ENCODE assay signal across 1 cellular context in the genomic region with DNA sequence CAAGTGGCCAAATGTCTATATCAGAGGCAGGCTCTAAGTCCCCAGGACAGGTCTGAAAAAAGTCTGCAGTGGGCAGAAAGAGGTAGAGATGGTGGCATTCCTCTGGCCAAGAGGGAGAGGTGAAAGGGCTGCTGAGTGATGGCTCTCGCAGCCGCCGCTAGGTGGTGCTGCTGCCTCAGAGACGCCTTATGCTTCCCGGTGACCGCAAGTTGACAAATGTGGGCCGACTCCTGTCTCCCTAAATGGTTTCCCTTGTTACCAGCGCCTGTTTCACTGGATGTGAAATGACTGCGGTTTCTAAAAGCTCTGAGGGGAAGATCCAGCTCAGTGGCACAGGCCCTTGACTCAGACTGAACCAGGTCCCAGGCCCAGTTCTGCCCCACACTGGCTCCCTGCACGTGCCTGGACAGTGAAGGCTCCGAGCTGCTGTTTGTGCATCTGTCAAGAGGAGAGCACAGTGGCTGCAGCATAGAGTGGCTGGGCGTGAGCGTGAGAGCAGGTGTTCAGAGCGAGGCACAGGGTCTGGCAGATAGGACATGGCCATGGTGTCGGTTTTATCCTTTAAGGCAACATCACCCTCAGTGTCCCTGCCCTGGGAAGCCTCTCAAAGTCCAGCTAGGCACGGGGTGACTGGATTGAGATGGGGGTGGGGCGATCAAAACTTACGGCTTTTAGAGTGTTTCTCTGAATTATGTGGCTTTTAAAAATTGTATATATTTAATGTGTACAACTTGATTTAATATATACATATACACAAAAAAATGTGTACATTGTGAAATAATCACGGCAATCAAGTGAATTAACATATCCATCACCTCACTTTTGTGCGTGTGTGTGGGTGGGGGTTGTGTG.
TF ChIP-seq lines count a peak whose summit lies in the region.

No MANE protein-coding gene starts in this region.

TF ChIP-seq in K562, 482 proteins besides CTCF, POLR2A, EP300 and RAD21 (continued from another document and continues in another):
- TF ChIP-seq FIP1L1 (IDR thresholded peaks at IDR 0.05; ENCODE audit: low read depth, low read length, poor library complexity, severe bottlenecking) = no peak
- TF ChIP-seq, protein P1, sequence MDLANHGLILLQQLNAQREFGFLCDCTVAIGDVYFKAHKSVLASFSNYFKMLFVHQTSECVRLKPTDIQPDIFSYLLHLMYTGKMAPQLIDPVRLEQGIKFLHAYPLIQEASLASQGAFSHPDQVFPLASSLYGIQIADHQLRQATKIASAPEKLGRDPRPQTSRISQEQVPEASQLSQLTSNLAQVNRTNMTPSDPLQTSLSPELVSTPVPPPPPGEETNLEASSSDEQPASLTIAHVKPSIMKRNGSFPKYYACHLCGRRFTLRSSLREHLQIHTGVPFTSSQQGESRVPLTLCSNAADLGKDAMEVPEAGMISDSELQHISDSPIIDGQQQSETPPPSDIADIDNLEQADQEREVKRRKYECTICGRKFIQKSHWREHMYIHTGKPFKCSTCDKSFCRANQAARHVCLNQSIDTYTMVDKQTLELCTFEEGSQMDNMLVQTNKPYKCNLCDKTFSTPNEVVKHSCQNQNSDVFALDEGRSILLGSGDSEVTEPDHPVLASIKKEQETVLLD (IDR thresholded peaks at IDR 0.05) = no peak
- TF ChIP-seq, protein P2, sequence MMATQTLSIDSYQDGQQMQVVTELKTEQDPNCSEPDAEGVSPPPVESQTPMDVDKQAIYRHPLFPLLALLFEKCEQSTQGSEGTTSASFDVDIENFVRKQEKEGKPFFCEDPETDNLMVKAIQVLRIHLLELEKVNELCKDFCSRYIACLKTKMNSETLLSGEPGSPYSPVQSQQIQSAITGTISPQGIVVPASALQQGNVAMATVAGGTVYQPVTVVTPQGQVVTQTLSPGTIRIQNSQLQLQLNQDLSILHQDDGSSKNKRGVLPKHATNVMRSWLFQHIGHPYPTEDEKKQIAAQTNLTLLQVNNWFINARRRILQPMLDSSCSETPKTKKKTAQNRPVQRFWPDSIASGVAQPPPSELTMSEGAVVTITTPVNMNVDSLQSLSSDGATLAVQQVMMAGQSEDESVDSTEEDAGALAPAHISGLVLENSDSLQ (IDR thresholded peaks at IDR 0.05) = peak; percentile 47; the same call in 1 of the 2 replicates
- TF ChIP-seq ZNF146 (CRISPR knock-in tag; IDR thresholded peaks at IDR 0.05; ENCODE audit: unreplicated experiment) = no peak
- no peak for TF ChIP-seq ZNF764 (CRISPR knock-in tag; IDR thresholded peaks at IDR 0.05; ENCODE audit: low read depth)
- no peak for TF ChIP-seq BRF1 (IDR thresholded peaks at IDR 0.05; ENCODE audit: borderline replicate concordance, extremely low read depth, insufficient read length)
- TF ChIP-seq ZNF143 (CRISPR knock-in tag; IDR thresholded peaks at IDR 0.05) = no peak
- no peak for TF ChIP-seq NR2F6 (CRISPR knock-in tag; IDR thresholded peaks at IDR 0.05)
- TF ChIP-seq ILK (tag; IDR thresholded peaks at IDR 0.05; ENCODE audit: borderline replicate concordance, low read depth) = no peak
- TF ChIP-seq, protein P3, sequence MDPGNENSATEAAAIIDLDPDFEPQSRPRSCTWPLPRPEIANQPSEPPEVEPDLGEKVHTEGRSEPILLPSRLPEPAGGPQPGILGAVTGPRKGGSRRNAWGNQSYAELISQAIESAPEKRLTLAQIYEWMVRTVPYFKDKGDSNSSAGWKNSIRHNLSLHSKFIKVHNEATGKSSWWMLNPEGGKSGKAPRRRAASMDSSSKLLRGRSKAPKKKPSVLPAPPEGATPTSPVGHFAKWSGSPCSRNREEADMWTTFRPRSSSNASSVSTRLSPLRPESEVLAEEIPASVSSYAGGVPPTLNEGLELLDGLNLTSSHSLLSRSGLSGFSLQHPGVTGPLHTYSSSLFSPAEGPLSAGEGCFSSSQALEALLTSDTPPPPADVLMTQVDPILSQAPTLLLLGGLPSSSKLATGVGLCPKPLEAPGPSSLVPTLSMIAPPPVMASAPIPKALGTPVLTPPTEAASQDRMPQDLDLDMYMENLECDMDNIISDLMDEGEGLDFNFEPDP (CRISPR knock-in tag; IDR thresholded peaks at IDR 0.05) = no peak
- no peak for TF ChIP-seq PCBP1 (IDR thresholded peaks at IDR 0.05; ENCODE audit: low read depth, low read length, poor library complexity, severe bottlenecking)
- TF ChIP-seq MYBL2 (IDR thresholded peaks at IDR 0.05; ENCODE audit: low read depth) = no peak
- no peak for TF ChIP-seq MYBL2 (CRISPR knock-in tag; IDR thresholded peaks at IDR 0.05; ENCODE audit: borderline replicate concordance)
- TF ChIP-seq MCM3 (IDR thresholded peaks at IDR 0.05) = no peak
- TF ChIP-seq SIN3A (IDR thresholded peaks at IDR 0.05; ENCODE audit: borderline replicate concordance in 2 of 2, control insufficient read depth in 1 of 2, low read depth in 2 of 2, low read length in 2 of 2) = no peak
- no peak for TF ChIP-seq NCOA4 (IDR thresholded peaks at IDR 0.05; ENCODE audit: partially characterized antibody)
- no peak for TF ChIP-seq ARID2 (IDR thresholded peaks at IDR 0.05)
- TF ChIP-seq PRPF4 (IDR thresholded peaks at IDR 0.05; ENCODE audit: insufficient read depth, low read depth, low read length, poor library complexity, severe bottlenecking) = no peak
- no peak for TF ChIP-seq PYGO2 (tag; IDR thresholded peaks at IDR 0.05)
- TF ChIP-seq, protein P4, sequence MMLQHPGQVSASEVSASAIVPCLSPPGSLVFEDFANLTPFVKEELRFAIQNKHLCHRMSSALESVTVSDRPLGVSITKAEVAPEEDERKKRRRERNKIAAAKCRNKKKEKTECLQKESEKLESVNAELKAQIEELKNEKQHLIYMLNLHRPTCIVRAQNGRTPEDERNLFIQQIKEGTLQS (IDR thresholded peaks at IDR 0.05) = no peak
- TF ChIP-seq, protein P4 (CRISPR knock-in tag; conservative IDR thresholded peaks at IDR 0.05) = no peak
- no peak for TF ChIP-seq FOXP1 (CRISPR knock-in tag; IDR thresholded peaks at IDR 0.05)
- 0 out of 4 replicates have a peak, but pooled peaks of 1 of the 2 experiments have one; percentile 52 for TF ChIP-seq RCOR1 (IDR thresholded peaks at IDR 0.05; ENCODE audit: borderline replicate concordance in 1 of 2, low read depth in 2 of 2, low read length in 2 of 2)
- peak; percentile 48; the same call in 1 of the 2 replicates for TF ChIP-seq JUND (IDR thresholded peaks at IDR 0.05; ENCODE audit: borderline replicate concordance, low read depth, low read length)
- peak; percentile 26; the same call in 1 of the 3 replicates for TF ChIP-seq JUND (tag; IDR thresholded peaks at IDR 0.05; ENCODE audit: borderline replicate concordance, low read depth, low read length)
- TF ChIP-seq, protein P5, sequence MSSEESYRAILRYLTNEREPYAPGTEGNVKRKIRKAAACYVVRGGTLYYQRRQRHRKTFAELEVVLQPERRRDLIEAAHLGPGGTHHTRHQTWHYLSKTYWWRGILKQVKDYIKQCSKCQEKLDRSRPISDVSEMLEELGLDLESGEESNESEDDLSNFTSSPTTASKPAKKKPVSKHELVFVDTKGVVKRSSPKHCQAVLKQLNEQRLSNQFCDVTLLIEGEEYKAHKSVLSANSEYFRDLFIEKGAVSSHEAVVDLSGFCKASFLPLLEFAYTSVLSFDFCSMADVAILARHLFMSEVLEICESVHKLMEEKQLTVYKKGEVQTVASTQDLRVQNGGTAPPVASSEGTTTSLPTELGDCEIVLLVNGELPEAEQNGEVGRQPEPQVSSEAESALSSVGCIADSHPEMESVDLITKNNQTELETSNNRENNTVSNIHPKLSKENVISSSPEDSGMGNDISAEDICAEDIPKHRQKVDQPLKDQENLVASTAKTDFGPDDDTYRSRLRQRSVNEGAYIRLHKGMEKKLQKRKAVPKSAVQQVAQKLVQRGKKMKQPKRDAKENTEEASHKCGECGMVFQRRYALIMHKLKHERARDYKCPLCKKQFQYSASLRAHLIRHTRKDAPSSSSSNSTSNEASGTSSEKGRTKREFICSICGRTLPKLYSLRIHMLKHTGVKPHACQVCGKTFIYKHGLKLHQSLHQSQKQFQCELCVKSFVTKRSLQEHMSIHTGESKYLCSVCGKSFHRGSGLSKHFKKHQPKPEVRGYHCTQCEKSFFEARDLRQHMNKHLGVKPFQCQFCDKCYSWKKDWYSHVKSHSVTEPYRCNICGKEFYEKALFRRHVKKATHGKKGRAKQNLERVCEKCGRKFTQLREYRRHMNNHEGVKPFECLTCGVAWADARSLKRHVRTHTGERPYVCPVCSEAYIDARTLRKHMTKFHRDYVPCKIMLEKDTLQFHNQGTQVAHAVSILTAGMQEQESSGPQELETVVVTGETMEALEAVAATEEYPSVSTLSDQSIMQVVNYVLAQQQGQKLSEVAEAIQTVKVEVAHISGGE (CRISPR knock-in tag; IDR thresholded peaks at IDR 0.05) = peak in 1 of 3 experiments; percentile 40; a peak in 1 of 6 replicates
- TF ChIP-seq ZNF347 (CRISPR knock-in tag; IDR thresholded peaks at IDR 0.05; ENCODE audit: low read depth) = no peak
- TF ChIP-seq BMI1 (IDR thresholded peaks at IDR 0.05; ENCODE audit: low read length) = no peak
- TF ChIP-seq BRD9 (IDR thresholded peaks at IDR 0.05; ENCODE audit: low read depth, partially characterized antibody) = no peak
- TF ChIP-seq ZKSCAN1 (IDR thresholded peaks at IDR 0.05; ENCODE audit: low read depth, low read length) = 0 out of 2 replicates have a peak, but pooled peaks have one; percentile 31
- TF ChIP-seq ZNF785 (CRISPR knock-in tag; IDR thresholded peaks at IDR 0.05) = no peak
- no peak for TF ChIP-seq IFI16 (CRISPR knock-in tag; IDR thresholded peaks at IDR 0.05)
- no peak for TF ChIP-seq HMG20A (CRISPR knock-in tag; conservative IDR thresholded peaks at IDR 0.05)
- TF ChIP-seq, protein P6, sequence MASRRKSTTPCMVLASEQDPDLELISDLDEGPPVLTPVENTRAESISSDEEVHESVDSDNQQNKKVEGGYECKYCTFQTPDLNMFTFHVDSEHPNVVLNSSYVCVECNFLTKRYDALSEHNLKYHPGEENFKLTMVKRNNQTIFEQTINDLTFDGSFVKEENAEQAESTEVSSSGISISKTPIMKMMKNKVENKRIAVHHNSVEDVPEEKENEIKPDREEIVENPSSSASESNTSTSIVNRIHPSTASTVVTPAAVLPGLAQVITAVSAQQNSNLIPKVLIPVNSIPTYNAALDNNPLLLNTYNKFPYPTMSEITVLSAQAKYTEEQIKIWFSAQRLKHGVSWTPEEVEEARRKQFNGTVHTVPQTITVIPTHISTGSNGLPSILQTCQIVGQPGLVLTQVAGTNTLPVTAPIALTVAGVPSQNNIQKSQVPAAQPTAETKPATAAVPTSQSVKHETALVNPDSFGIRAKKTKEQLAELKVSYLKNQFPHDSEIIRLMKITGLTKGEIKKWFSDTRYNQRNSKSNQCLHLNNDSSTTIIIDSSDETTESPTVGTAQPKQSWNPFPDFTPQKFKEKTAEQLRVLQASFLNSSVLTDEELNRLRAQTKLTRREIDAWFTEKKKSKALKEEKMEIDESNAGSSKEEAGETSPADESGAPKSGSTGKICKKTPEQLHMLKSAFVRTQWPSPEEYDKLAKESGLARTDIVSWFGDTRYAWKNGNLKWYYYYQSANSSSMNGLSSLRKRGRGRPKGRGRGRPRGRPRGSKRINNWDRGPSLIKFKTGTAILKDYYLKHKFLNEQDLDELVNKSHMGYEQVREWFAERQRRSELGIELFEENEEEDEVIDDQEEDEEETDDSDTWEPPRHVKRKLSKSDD (conservative IDR thresholded peaks at IDR 0.05; ENCODE audit: low read length) = 0 out of 2 replicates have a peak, but pooled peaks have one; percentile 37
- no peak for TF ChIP-seq MXI1 (IDR thresholded peaks at IDR 0.05; ENCODE audit: low read depth, low read length)
- TF ChIP-seq KAT7 (CRISPR knock-in tag; IDR thresholded peaks at IDR 0.05; ENCODE audit: borderline replicate concordance) = no peak
- peak in 1 of 3 experiments; percentile 49 for TF ChIP-seq YY1 (IDR thresholded peaks at IDR 0.05; ENCODE audit: borderline replicate concordance in 1 of 3, control insufficient read depth in 1 of 3, extremely low read depth in 1 of 3, insufficient read depth in 3 of 3, insufficient read length in 1 of 3, insufficient replicate concordance in 2 of 3, low read depth in 1 of 3, low read length in 2 of 3)
- TF ChIP-seq EWSR1 (IDR thresholded peaks at IDR 0.05; ENCODE audit: borderline replicate concordance, low read depth, partially characterized antibody) = no peak
- no peak for TF ChIP-seq ZC3H8 (IDR thresholded peaks at IDR 0.05)
- TF ChIP-seq ZNF212 (CRISPR knock-in tag; IDR thresholded peaks at IDR 0.05) = no peak
- 0 out of 2 replicates have a peak, but pooled peaks have one; percentile 48 for TF ChIP-seq MYC (IDR thresholded peaks at IDR 0.05; ENCODE audit: low read depth, low read length)
- no peak for TF ChIP-seq MYC (CRISPR knock-in tag; IDR thresholded peaks at IDR 0.05; ENCODE audit: borderline replicate concordance, low read depth)
- no peak for TF ChIP-seq ZBTB17 (CRISPR knock-in tag; IDR thresholded peaks at IDR 0.05)
- TF ChIP-seq KDM4B (IDR thresholded peaks at IDR 0.05; ENCODE audit: borderline replicate concordance in 2 of 2, low read depth in 1 of 2) = 0 out of 4 replicates have a peak, but pooled peaks of 1 of the 2 experiments have one; percentile 27
- TF ChIP-seq RFX7 (CRISPR knock-in tag; IDR thresholded peaks at IDR 0.05) = no peak
- TF ChIP-seq, protein P7, sequence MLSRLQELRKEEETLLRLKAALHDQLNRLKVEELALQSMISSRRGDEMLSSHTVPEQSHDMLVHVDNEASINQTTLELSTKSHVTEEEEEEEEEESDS (CRISPR knock-in tag; IDR thresholded peaks at IDR 0.05) = no peak
- no peak for TF ChIP-seq SMARCB1 (IDR thresholded peaks at IDR 0.05; ENCODE audit: insufficient read length, low read depth)
- TF ChIP-seq, protein P8, sequence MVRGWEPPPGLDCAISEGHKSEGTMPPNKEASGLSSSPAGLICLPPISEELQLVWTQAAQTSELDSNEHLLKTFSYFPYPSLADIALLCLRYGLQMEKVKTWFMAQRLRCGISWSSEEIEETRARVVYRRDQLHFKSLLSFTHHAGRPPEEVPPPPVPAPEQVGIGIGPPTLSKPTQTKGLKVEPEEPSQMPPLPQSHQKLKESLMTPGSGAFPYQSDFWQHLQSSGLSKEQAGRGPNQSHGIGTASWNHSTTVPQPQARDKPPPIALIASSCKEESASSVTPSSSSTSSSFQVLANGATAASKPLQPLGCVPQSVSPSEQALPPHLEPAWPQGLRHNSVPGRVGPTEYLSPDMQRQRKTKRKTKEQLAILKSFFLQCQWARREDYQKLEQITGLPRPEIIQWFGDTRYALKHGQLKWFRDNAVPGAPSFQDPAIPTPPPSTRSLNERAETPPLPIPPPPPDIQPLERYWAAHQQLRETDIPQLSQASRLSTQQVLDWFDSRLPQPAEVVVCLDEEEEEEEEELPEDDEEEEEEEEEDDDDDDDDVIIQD (CRISPR knock-in tag; IDR thresholded peaks at IDR 0.05) = no peak
